In the genomic region with DNA sequence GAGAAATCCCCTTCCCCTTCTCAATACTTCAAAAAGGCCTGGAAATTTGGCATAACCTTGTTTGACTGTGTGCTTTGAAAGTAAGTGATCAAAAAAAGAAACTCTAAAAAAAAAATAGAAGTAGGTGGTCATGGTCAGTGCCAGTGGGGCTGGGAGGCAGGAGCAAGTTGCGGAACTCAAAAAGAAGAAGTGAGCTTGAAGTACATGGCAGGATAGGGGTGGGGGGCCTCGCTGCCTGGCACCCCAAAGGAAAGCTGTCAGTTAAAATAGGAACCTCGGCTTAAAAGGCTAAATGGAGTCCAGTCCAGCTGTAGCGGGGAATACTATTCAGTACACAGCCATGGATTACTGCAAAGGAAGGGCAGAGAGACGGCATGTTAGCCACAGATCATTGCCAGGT, we compare ENCODE assay signal across 9 cellular contexts. TPM values are rescaled to one million over a fixed set of nuclear protein-coding genes. Genes with fewer than 3 reads are reported as not detected.
DNase-seq lines count a peak whose midpoint lies in the region; ATAC-seq lines count a peak whose summit lies in the region.
"Had no signal": no experiment of that assay in that cellular context is flagged by ENCODE, and none has a peak within 500 bp of the region (broad histone marks: within the 10 kb centered on the region; RNA-seq: fewer than 3 reads in every experiment).

No MANE protein-coding gene starts in this region.

- ATAC-seq in HG03354 (IDR thresholded peaks at IDR 0.05; ENCODE audit: poor library complexity, severe bottlenecking, unreplicated experiment) (peak; percentile 39), sciatic nerve (peak; percentile 68), HG02642 (IDR thresholded peaks at IDR 0.05; ENCODE audit: poor library complexity, unreplicated experiment) (no peak)

- peaks cover 5% of the 10 kb centered on the region for H3K4me1 Mint-ChIP-seq in activated T-cell treated with anti-CD3 and anti-CD28 coated beads, Interleukin-2, amount 50 U/mL, for 24 hours (ENCODE audit: low read depth)
- peaks cover 4% of the 10 kb centered on the region for H3K4me1 Mint-ChIP-seq in activated naive CD8-positive, alpha-beta T cell (ENCODE audit: low read depth)

- no peaks in the 10 kb centered on the region for H3K9me3 Mint-ChIP-seq in activated T-cell treated with anti-CD3 and anti-CD28 coated beads, Interleukin-2, amount 50 U/mL, for 24 hours
- no peaks in the 10 kb centered on the region for H3K9me3 Mint-ChIP-seq in activated naive CD8-positive, alpha-beta T cell (ENCODE audit: low read depth)

- H3K27ac Mint-ChIP-seq in activated T-cell treated with anti-CD3 and anti-CD28 coated beads, Interleukin-2, amount 50 U/mL, for 24 hours, result peak overlapping the region; percentile 81
- H3K27ac Mint-ChIP-seq in activated naive CD8-positive, alpha-beta T cell, result peak overlapping the region; percentile 22

- peaks cover 60% of the 10 kb centered on the region for H3K36me3 Mint-ChIP-seq in activated T-cell treated with anti-CD3 and anti-CD28 coated beads, Interleukin-2, amount 50 U/mL, for 24 hours (ENCODE audit: low read depth)
- H3K36me3 Mint-ChIP-seq in activated naive CD8-positive, alpha-beta T cell, result no peaks in the 10 kb centered on the region

- DNase-seq in activated T-cell treated with anti-CD3 and anti-CD28 coated beads, Interleukin-2, amount 50 U/mL, for 24 hours, result no peak
- no peak for DNase-seq in activated T-cell treated with anti-CD3 and anti-CD28 coated beads, Interleukin-2, amount 50 U/mL, for 1 hour
- DNase-seq in sciatic nerve (ENCODE audit: low spot score) (no peak), 8988T (no peak)
- no peak for DNase-seq in activated CD4-positive, alpha-beta T cell treated with anti-CD3 and anti-CD28 coated beads for 48 hours
- DNase-seq: NCI-H1092 treated with DMSO at 0.1 percent for 48 hours had no signal

- no peak overlapping the region for H3K4me3 Mint-ChIP-seq in activated T-cell treated with anti-CD3 and anti-CD28 coated beads, Interleukin-2, amount 50 U/mL, for 24 hours
- no peak overlapping the region for H3K4me3 Mint-ChIP-seq in activated naive CD8-positive, alpha-beta T cell

- no peaks in the 10 kb centered on the region for H3K27me3 Mint-ChIP-seq in activated T-cell treated with anti-CD3 and anti-CD28 coated beads, Interleukin-2, amount 50 U/mL, for 24 hours
- no peaks in the 10 kb centered on the region for H3K27me3 Mint-ChIP-seq in activated naive CD8-positive, alpha-beta T cell

- intact Hi-C loops in sciatic nerve (cut with DNase I), result no loop called here

RNA-seq across cellular contexts. Expression of a gene that starts 12.2 kb away (rescaled TPM):
- total RNA-seq in sciatic nerve, result 9.8 TPM

RNA-seq across cellular contexts. Expression of a gene that starts 44.1 kb away (rescaled TPM):
- total RNA-seq in sciatic nerve, result 47.6 TPM

RNA-seq across cellular contexts. Expression of a gene that starts 53.2 kb away (rescaled TPM):
- total RNA-seq in sciatic nerve, result 21.3 TPM
